9 cellular contexts compared by ENCODE assay signal in genomic region chr4:145829629-145830395, GRCh38.
DNase-seq lines count a peak whose midpoint lies in the region; ATAC-seq and TF ChIP-seq lines count a peak whose summit lies in the region.
"Had no signal": no experiment of that assay in that cellular context is flagged by ENCODE, and none has a peak within 500 bp of the region (broad histone marks: within the 10 kb centered on the region; RNA-seq: fewer than 3 reads in every experiment).

No MANE protein-coding gene starts in this region.

- H3K27me3 ChIP-seq in CD4-positive, alpha-beta T cell (ENCODE audit: control insufficient read depth, insufficient read depth, low read length) = no peaks in the 10 kb centered on the region
- H3K27me3 ChIP-seq in PC-9 (ENCODE audit: insufficient read depth, low read depth) = no peaks in the 10 kb centered on the region
- H3K27me3 ChIP-seq: right lobe of liver had no signal

- H3K9me3 ChIP-seq in CD4-positive, alpha-beta T cell (ENCODE audit: control insufficient read depth, low read length) = no peaks in the 10 kb centered on the region
- no peaks in the 10 kb centered on the region for H3K9me3 ChIP-seq in PC-9 (ENCODE audit: insufficient read depth, low read depth)
- H3K9me3 ChIP-seq: right lobe of liver had no signal

- H3F3A ChIP-seq in PC-9 (ENCODE audit: insufficient read depth, low read depth) = no peaks in the 10 kb centered on the region

- peak; percentile 43 for ATAC-seq in CD4-positive, alpha-beta T cell (ENCODE audit: poor library complexity)
- ATAC-seq in GM19351 (IDR thresholded peaks at IDR 0.05; ENCODE audit: unreplicated experiment) = peak; percentile 42
- peak; percentile 33 for ATAC-seq in HG03064 (IDR thresholded peaks at IDR 0.05; ENCODE audit: low read depth, unreplicated experiment)
- peak; percentile 71 to 85 for ATAC-seq in activated naive CD4-positive, alpha-beta T cell treated with anti-CD3 and anti-CD28 coated beads, Interleukin-2, amount 50 U/mL, for 72 hours

- no peaks in the 10 kb centered on the region for H4K20me1 ChIP-seq in PC-9 (ENCODE audit: insufficient read depth)

- POLR2A ChIA-PET in CD4-positive, alpha-beta T cell (lab: Charles Lee) = interaction anchor here (1.0 to 1.5 kb wide), 5 partner anchors 12 to 210 kb away, joined by 3 to 5 read pairs (median 3); no protein-coding TSS in a partner anchor
- POLR2A ChIA-PET in PC-9 (lab: Charles Lee; ENCODE audit: unreplicated experiment) = no interaction called here

- no peak overlapping the region for H3K4me3 ChIP-seq in PC-9
- H3K4me3 ChIP-seq: right lobe of liver had no signal

- H3K9me2 ChIP-seq in PC-9 (ENCODE audit: insufficient read depth) = no peaks in the 10 kb centered on the region

- H3K36me3 ChIP-seq in PC-9 (ENCODE audit: low read depth) = no peaks in the 10 kb centered on the region
- H3K36me3 ChIP-seq: right lobe of liver had no signal

- no peak for TF ChIP-seq CTCF in CD4-positive, alpha-beta T cell (IDR thresholded peaks at IDR 0.05)
- no peak for TF ChIP-seq CTCF in PC-9 (conservative IDR thresholded peaks at IDR 0.05)

- intact Hi-C loops in CD4-positive, alpha-beta T cell (cut with DNase I, micrococcal nuclease) = no loop called here
- intact Hi-C loops in PC-9 (cut with micrococcal nuclease; ENCODE audit: unreplicated experiment) = no loop called here

- no TSS peak for BruUV-seq in PC-9 (replicated peaks; lab: Mats Ljungman, UMichigan)

- H3K4me1 Mint-ChIP-seq in CD4-positive, alpha-beta T cell (ENCODE audit: low read depth) = peaks cover 32% of the 10 kb centered on the region

- H3K79me2 ChIP-seq in PC-9 (ENCODE audit: low read depth) = no peaks in the 10 kb centered on the region

- H3K27ac ChIP-seq in CD4-positive, alpha-beta T cell (ENCODE audit: low read depth, low read length) = no peak overlapping the region
- H3K27ac ChIP-seq in PC-9 = no peak overlapping the region
- H3K27ac ChIP-seq: right lobe of liver had no signal

- peaks cover 20% of the 10 kb centered on the region for H3K36me3 Mint-ChIP-seq in CD4-positive, alpha-beta T cell (ENCODE audit: low read depth)
- peaks cover 32 to 53% of the 10 kb centered on the region in 2 donors for H3K36me3 Mint-ChIP-seq in activated naive CD4-positive, alpha-beta T cell treated with anti-CD3 and anti-CD28 coated beads, Interleukin-2, amount 50 U/mL, for 72 hours

- no peak for DNase-seq in CD4-positive, alpha-beta T cell
- no peak for DNase-seq in activated naive CD4-positive, alpha-beta T cell treated with anti-CD3 and anti-CD28 coated beads, Interleukin-2, amount 50 U/mL, for 72 hours (ENCODE audit: low spot score in 2 of 2)
- DNase-seq in dedifferentiated amniotic fluid mesenchymal stem cell (ENCODE audit: extremely low spot score) = no peak
- DNase-seq in GDM1 (lab: John Stamatoyannopoulos, UW) = no peak
- no peak for DNase-seq in HuH-7 (ENCODE audit: low spot score)
- DNase-seq in PC-9 = no peak
- DNase-seq: right lobe of liver had no signal

- peak overlapping the region; percentile 57 for H3K4me3 Mint-ChIP-seq in CD4-positive, alpha-beta T cell

- H3K9me3 Mint-ChIP-seq in CD4-positive, alpha-beta T cell = no peaks in the 10 kb centered on the region
- no peaks in the 10 kb centered on the region for H3K9me3 Mint-ChIP-seq in activated naive CD4-positive, alpha-beta T cell treated with anti-CD3 and anti-CD28 coated beads, Interleukin-2, amount 50 U/mL, for 72 hours

- no peak overlapping the region for H3K4me2 ChIP-seq in PC-9

- H2AFZ ChIP-seq in PC-9 = no peak overlapping the region

- H3K27ac Mint-ChIP-seq in CD4-positive, alpha-beta T cell = peak overlapping the region; percentile 80
- H3K27ac Mint-ChIP-seq in activated naive CD4-positive, alpha-beta T cell treated with anti-CD3 and anti-CD28 coated beads, Interleukin-2, amount 50 U/mL, for 72 hours = peak overlapping the region; percentile 30 to 90

- H3K4me1 ChIP-seq in PC-9 (replicated peaks; ENCODE audit: insufficient read depth) = no peaks in the 10 kb centered on the region
- H3K4me1 ChIP-seq: right lobe of liver had no signal

- H3K27me3 Mint-ChIP-seq in CD4-positive, alpha-beta T cell = no peaks in the 10 kb centered on the region

- CTCF ChIA-PET in CD4-positive, alpha-beta T cell (lab: Charles Lee) = no interaction called here
- CTCF ChIA-PET in PC-9 (lab: Charles Lee) = no interaction called here
